Comparison of ENCODE assay signal across 15 cellular contexts in the genomic region with DNA sequence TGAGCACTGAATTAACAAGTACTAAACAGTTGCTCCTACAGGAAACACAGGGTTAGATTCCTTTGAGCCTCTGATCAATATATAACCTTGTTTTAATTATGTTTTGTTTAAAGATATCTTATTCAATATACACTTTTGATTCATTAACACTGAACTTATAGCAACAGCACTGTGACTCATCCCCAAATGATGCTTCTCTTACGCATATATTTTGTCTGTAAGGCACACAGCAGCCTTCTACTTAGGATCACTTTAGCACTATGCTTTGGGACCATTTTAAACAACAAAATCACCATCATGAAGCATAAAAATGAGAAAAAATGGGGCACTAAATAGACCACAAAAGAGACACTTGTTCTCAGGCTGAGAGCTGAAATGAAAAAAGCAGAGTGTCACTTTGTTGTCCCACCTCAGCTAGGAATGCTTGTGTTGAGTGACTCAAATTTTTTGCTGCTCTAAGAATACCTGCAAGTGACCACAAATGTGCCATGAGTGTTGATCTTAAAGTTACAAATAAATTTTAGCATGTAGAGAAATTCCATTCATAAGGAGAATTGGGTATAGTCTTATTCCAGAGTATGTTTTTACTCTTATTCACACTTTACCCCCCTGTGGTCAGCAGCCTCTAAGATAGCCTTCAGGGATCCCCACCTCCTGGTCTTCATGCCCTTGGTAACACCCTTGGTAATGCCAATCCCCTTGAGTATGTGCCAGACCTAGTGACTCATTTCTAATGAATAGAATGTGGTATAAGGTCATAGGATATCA.
A peak's percentile ranks its signal among the peaks of the same experiment; 100 is the strongest.
DNase-seq lines count a peak whose midpoint lies in the region; ATAC-seq and TF ChIP-seq lines count a peak whose summit lies in the region.
"Had no signal": no experiment of that assay in that cellular context is flagged by ENCODE, and none has a peak within 500 bp of the region (broad histone marks: within the 10 kb centered on the region; RNA-seq: fewer than 3 reads in every experiment).

No MANE protein-coding gene starts in this region.

- intact Hi-C loops in thyroid gland (cut with DNase I), result no loop called here
- intact Hi-C loops in activated CD8-positive, alpha-beta T cell treated with anti-CD3 and anti-CD28 coated beads for 36 hours (cut with micrococcal nuclease), result no loop called here

- H3K9me3 ChIP-seq in thyroid gland, result no peaks in the 10 kb centered on the region

- TF ChIP-seq POLR2A in thyroid gland (IDR thresholded peaks at IDR 0.05), result no peak

- no peak for ATAC-seq in activated CD8-positive, alpha-beta T cell treated with anti-CD3 and anti-CD28 coated beads for 36 hours
- ATAC-seq: activated naive CD4-positive, alpha-beta T cell treated with anti-CD3 and anti-CD28 coated beads, Interleukin-2, amount 50 U/mL, for 72 hours; left colon; natural killer cell had no signal

- H3K4me3 Mint-ChIP-seq in chondrocyte (ENCODE audit: unreplicated experiment), result no peak overlapping the region
- H3K4me3 Mint-ChIP-seq in activated CD8-positive, alpha-beta T cell treated with anti-CD3 and anti-CD28 coated beads for 36 hours, result no peak overlapping the region
- H3K4me3 Mint-ChIP-seq: CD4-positive, CD25-positive, alpha-beta regulatory T cell; natural killer cell; type B pancreatic cell had no signal

- POLR2A ChIA-PET in activated CD8-positive, alpha-beta T cell treated with anti-CD3 and anti-CD28 coated beads for 36 hours (lab: Charles Lee), result no interaction called here

- H3K9me3 Mint-ChIP-seq in chondrocyte (ENCODE audit: low read depth), result peaks cover 4% of the 10 kb centered on the region
- peaks cover 3% of the 10 kb centered on the region for H3K9me3 Mint-ChIP-seq in activated CD8-positive, alpha-beta T cell treated with anti-CD3 and anti-CD28 coated beads for 36 hours
- H3K9me3 Mint-ChIP-seq: type B pancreatic cell had no signal

- TF ChIP-seq CTCF in chondrocyte (IDR thresholded peaks at IDR 0.05), result no peak
- no peak for TF ChIP-seq CTCF in thyroid gland (IDR thresholded peaks at IDR 0.05)
- no peak for TF ChIP-seq CTCF in activated CD8-positive, alpha-beta T cell treated with anti-CD3 and anti-CD28 coated beads for 36 hours (IDR thresholded peaks at IDR 0.05)

- H3K27ac ChIP-seq in thyroid gland, result no peak overlapping the region

- DNase-seq in H4 (ENCODE audit: low spot score) (peak; percentile 16), NCI-H69 (lab: John Stamatoyannopoulos, UW) (peak; percentile 27), chondrocyte (ENCODE audit: low spot score) (no peak), non-pigmented ciliary epithelial cell (ENCODE audit: low read depth) (peak; percentile 15), thyroid gland (no peak), NCI-H2227 treated with DMSO at 0.1 percent for 48 hours (lab: John Stamatoyannopoulos, UW) (no peak), mesenteric fat pad (ENCODE audit: low spot score) (no peak)
- no peak for DNase-seq in activated CD8-positive, alpha-beta T cell treated with anti-CD3 and anti-CD28 coated beads for 36 hours
- DNase-seq: activated CD4-positive, CD25-positive, alpha-beta regulatory T cell treated with anti-CD3 and anti-CD28 coated beads, Interleukin-2, amount 50 U/mL, for 72 hours; CD4-positive, CD25-positive, alpha-beta regulatory T cell; left colon; natural killer cell; NCI-H1048 had no signal

- H3K27ac Mint-ChIP-seq in chondrocyte (ENCODE audit: unreplicated experiment), result peak overlapping the region; percentile 32
- H3K27ac Mint-ChIP-seq in activated CD8-positive, alpha-beta T cell treated with anti-CD3 and anti-CD28 coated beads for 36 hours, result no peak overlapping the region
- H3K27ac Mint-ChIP-seq: activated naive CD4-positive, alpha-beta T cell treated with anti-CD3 and anti-CD28 coated beads, Interleukin-2, amount 50 U/mL, for 72 hours; CD4-positive, CD25-positive, alpha-beta regulatory T cell; natural killer cell; type B pancreatic cell had no signal

- CTCF ChIA-PET in activated CD8-positive, alpha-beta T cell treated with anti-CD3 and anti-CD28 coated beads for 36 hours (lab: Charles Lee), result interaction anchor here (0.8 to 1.3 kb wide), 2 partner anchors 10 to 29 kb away, joined by 3 read pairs; no protein-coding TSS in a partner anchor

- H3K4me1 ChIP-seq in thyroid gland, result peaks cover 7 to 12% of the 10 kb centered on the region in 2 donors

- H3K4me1 Mint-ChIP-seq in chondrocyte (ENCODE audit: low read depth), result peaks cover 3% of the 10 kb centered on the region
- no peaks in the 10 kb centered on the region for H3K4me1 Mint-ChIP-seq in activated CD8-positive, alpha-beta T cell treated with anti-CD3 and anti-CD28 coated beads for 36 hours (ENCODE audit: low read depth)
- H3K4me1 Mint-ChIP-seq: CD4-positive, CD25-positive, alpha-beta regulatory T cell; natural killer cell had no signal

- no peaks in the 10 kb centered on the region for H3K27me3 ChIP-seq in thyroid gland

- 94 to 100% methylated on average over 1 of the region's 1 CpG for WGBS in thyroid gland, 2 donors

- no peak overlapping the region for H3K4me3 ChIP-seq in thyroid gland (replicated peaks in 1 of 3)

- H3K36me3 ChIP-seq in thyroid gland, result no peaks in the 10 kb centered on the region

- peaks cover 21% of the 10 kb centered on the region for H3K27me3 Mint-ChIP-seq in chondrocyte (ENCODE audit: low read depth)
- H3K27me3 Mint-ChIP-seq in activated CD8-positive, alpha-beta T cell treated with anti-CD3 and anti-CD28 coated beads for 36 hours, result peaks cover 2% of the 10 kb centered on the region

- H3K36me3 Mint-ChIP-seq in chondrocyte (ENCODE audit: low read depth), result no peaks in the 10 kb centered on the region
- no peaks in the 10 kb centered on the region for H3K36me3 Mint-ChIP-seq in activated CD8-positive, alpha-beta T cell treated with anti-CD3 and anti-CD28 coated beads for 36 hours (ENCODE audit: low read depth)
- H3K36me3 Mint-ChIP-seq: CD4-positive, CD25-positive, alpha-beta regulatory T cell; natural killer cell; type B pancreatic cell had no signal

Comparison
In these comparisons a context has a peak if more than half of its experiments do, and no peak if none do; other contexts are left out.
1. DNase-seq: peak in H4 (single experiment), NCI-H69 (single experiment) and non-pigmented ciliary epithelial cell (single experiment); none in chondrocyte (single experiment), thyroid gland (0 of 2), NCI-H2227 treated with DMSO at 0.1 percent for 48 hours (single experiment), mesenteric fat pad (single experiment) and activated CD8-positive, alpha-beta T cell treated with anti-CD3 and anti-CD28 coated beads for 36 hours (single experiment).